ENCODE assay signal across 8 cellular contexts in genomic region chr3:69086133-69086722, GRCh38. TPM values are rescaled to one million over a fixed set of nuclear protein-coding genes. Genes with fewer than 3 reads are reported as not detected.
DNase-seq lines count a peak whose midpoint lies in the region; ATAC-seq and TF ChIP-seq lines count a peak whose summit lies in the region.

No MANE protein-coding gene starts in this region.

- H3K4me3 ChIP-seq in cardiac muscle cell (peak overlapping the region; percentile 97), trophoblast cell (ENCODE audit: low read depth, low read length) (no peak overlapping the region), transverse colon (peak overlapping the region; percentile 68 to 87 (median 85))

- H4K8ac ChIP-seq in trophoblast cell (ENCODE audit: low read depth, low read length): no peak overlapping the region

- H3K27ac ChIP-seq in cardiac muscle cell (peak overlapping the region; percentile 85), trophoblast cell (ENCODE audit: low read depth, low read length) (peak overlapping the region; percentile 62), transverse colon (peak overlapping the region; percentile 94 to 97 (median 96))

- H3K36me3 ChIP-seq in cardiac muscle cell (no peaks in the 10 kb centered on the region), trophoblast cell (ENCODE audit: control insufficient read depth in 1 of 2, insufficient read depth in 2 of 2, low read length in 2 of 2) (no peaks in the 10 kb centered on the region), transverse colon (no peaks in the 10 kb centered on the region)

- H3K4me1 Mint-ChIP-seq in CD14-positive monocyte: peaks cover 76% of the 10 kb centered on the region
- H3K4me1 Mint-ChIP-seq in activated naive CD8-positive, alpha-beta T cell treated with anti-CD3 and anti-CD28 coated beads for 36 hours: peaks cover 69% of the 10 kb centered on the region

- H3K27me3 Mint-ChIP-seq in CD14-positive monocyte (ENCODE audit: low read depth in 3 of 3): no peaks in the 10 kb centered on the region
- H3K27me3 Mint-ChIP-seq in activated naive CD8-positive, alpha-beta T cell treated with anti-CD3 and anti-CD28 coated beads for 36 hours: no peaks in the 10 kb centered on the region

- H3K36me3 Mint-ChIP-seq in CD14-positive monocyte: peaks cover 9 to 18% of the 10 kb centered on the region in 2 donors
- peaks cover 34% of the 10 kb centered on the region for H3K36me3 Mint-ChIP-seq in activated naive CD8-positive, alpha-beta T cell treated with anti-CD3 and anti-CD28 coated beads for 36 hours

- in situ Hi-C loops in transverse colon (cut with MboI; ENCODE audit: low pct_ligation_motif_present in 1 of 4, low pct_unique_long_range_greater_than_20kb in 1 of 4, low sequenced_read_pairs in 3 of 4): no loop called here

- H3K79me2 ChIP-seq in trophoblast cell (ENCODE audit: control insufficient read depth, insufficient read depth, low read length, poor library complexity): peaks cover 6% of the 10 kb centered on the region

- H3K23ac ChIP-seq in trophoblast cell (ENCODE audit: low read length): no peak overlapping the region

- peak overlapping the region; percentile 76 for H3K4me2 ChIP-seq in trophoblast cell (ENCODE audit: low read length)

- no peak overlapping the region for H3K9ac ChIP-seq in trophoblast cell (ENCODE audit: low read length)

- no peak overlapping the region for H2BK12ac ChIP-seq in trophoblast cell (ENCODE audit: low read length)

- no peak overlapping the region for H4K12ac ChIP-seq in trophoblast cell (ENCODE audit: low read depth, low read length)

- H2BK120ac ChIP-seq in trophoblast cell (ENCODE audit: insufficient read depth, low read length, poor library complexity): no peak overlapping the region

- H3K27me3 ChIP-seq in cardiac muscle cell: no peaks in the 10 kb centered on the region
- no peaks in the 10 kb centered on the region for H3K27me3 ChIP-seq in trophoblast cell (ENCODE audit: insufficient read depth, low read length)
- H3K27me3 ChIP-seq in transverse colon: no peaks in the 10 kb centered on the region

- no peak overlapping the region for H2BK5ac ChIP-seq in trophoblast cell (ENCODE audit: low read depth, low read length, poor library complexity)

- no CpG with 5 or more reads among the region's 5 CpGs for WGBS in trophoblast cell (ENCODE audit: extremely low coverage, insufficient coverage, insufficient read length)
- WGBS in transverse colon (ENCODE audit: low coverage in 1 of 2), 2 donors: 0% methylated on average over 1 to 5 of the region's 5 CpGs

- H3K4me3 Mint-ChIP-seq in CD14-positive monocyte: peak overlapping the region; percentile 91 to 96
- H3K4me3 Mint-ChIP-seq in activated naive CD8-positive, alpha-beta T cell treated with anti-CD3 and anti-CD28 coated beads for 36 hours: peak overlapping the region; percentile 97

- intact Hi-C loops in CD14-positive monocyte (cut with micrococcal nuclease): loop anchor here (5.0 to 10.0 kb wide), 2 partner anchors 34 to 1979 kb away; partner anchors contain the start of gene TMF1 (in 1 of the 2)
- intact Hi-C loops in transverse colon (cut with DNase I; ENCODE audit: low total_unique reads): no loop called here

- H2AFZ ChIP-seq in trophoblast cell (ENCODE audit: insufficient read depth, low read length, poor library complexity): no peak overlapping the region

- TF ChIP-seq CTCF in CD14-positive monocyte (IDR thresholded peaks at IDR 0.05): no peak
- no peak for TF ChIP-seq CTCF in cardiac muscle cell (IDR thresholded peaks at IDR 0.05; ENCODE audit: low read depth, low read length)
- TF ChIP-seq CTCF in transverse colon (IDR thresholded peaks at IDR 0.05): no peak

- ATAC-seq in GM21528 (IDR thresholded peaks at IDR 0.05; ENCODE audit: low FRiP score, unreplicated experiment): no peak

- H4K91ac ChIP-seq in trophoblast cell (ENCODE audit: low read depth, low read length): peak overlapping the region; percentile 38

- peaks cover 16% of the 10 kb centered on the region for H3K79me1 ChIP-seq in trophoblast cell (ENCODE audit: low read length)

- peak overlapping the region; percentile 20 for H3K14ac ChIP-seq in trophoblast cell (ENCODE audit: low read length)

- H3K4me1 ChIP-seq in cardiac muscle cell (ENCODE audit: low read depth) (peaks cover 58% of the 10 kb centered on the region), trophoblast cell (ENCODE audit: control insufficient read depth in 1 of 2, insufficient read depth in 2 of 2, low read length in 2 of 2) (peaks cover 12 to 31% of the 10 kb centered on the region in 2 experiments), transverse colon (peaks cover 50 to 83% (median 59%) of the 10 kb centered on the region in 4 donors)

- no peak overlapping the region for H2AK5ac ChIP-seq in trophoblast cell (ENCODE audit: low read length)

- TF ChIP-seq EP300 in transverse colon (IDR thresholded peaks at IDR 0.05; ENCODE audit: low read depth): no peak

- peak; percentile 65 for TF ChIP-seq POLR2A in transverse colon (IDR thresholded peaks at IDR 0.05)

- H3K4ac ChIP-seq in trophoblast cell (ENCODE audit: low read depth, low read length): peak overlapping the region; percentile 5

- peak overlapping the region; percentile 97 to 100 (median 99) for H3K27ac Mint-ChIP-seq in CD14-positive monocyte
- H3K27ac Mint-ChIP-seq in activated naive CD8-positive, alpha-beta T cell treated with anti-CD3 and anti-CD28 coated beads for 36 hours: peak overlapping the region; percentile 97

- no peak overlapping the region for H3K18ac ChIP-seq in trophoblast cell (ENCODE audit: low read length)

- no peaks in the 10 kb centered on the region for H3K9me3 ChIP-seq in cardiac muscle cell (ENCODE audit: low read depth)
- no peaks in the 10 kb centered on the region for H3K9me3 ChIP-seq in trophoblast cell (ENCODE audit: insufficient read depth, low read depth, low read length)
- H3K9me3 ChIP-seq in transverse colon: no peaks in the 10 kb centered on the region

- H3K9me3 Mint-ChIP-seq in CD14-positive monocyte: no peaks in the 10 kb centered on the region
- no peaks in the 10 kb centered on the region for H3K9me3 Mint-ChIP-seq in activated naive CD8-positive, alpha-beta T cell treated with anti-CD3 and anti-CD28 coated beads for 36 hours

- DNase-seq in CD14-positive monocyte (ENCODE audit: low spot score) (peak; percentile 77), KG1 (lab: John Stamatoyannopoulos, UW) (peak; percentile 63), SKM-1 (lab: John Stamatoyannopoulos, UW; ENCODE audit: unreplicated experiment) (peak; percentile 25), cardiac muscle cell (ENCODE audit: low read depth in 1 of 2, low spot score in 1 of 2) (peak; percentile 63 to 95), trophoblast cell (peak; percentile 98), transverse colon (peak; percentile 91)
- peak; percentile 81 for DNase-seq in activated naive CD8-positive, alpha-beta T cell treated with anti-CD3 and anti-CD28 coated beads for 36 hours

RNA-seq across cellular contexts. Expression of gene ARL6IP5, which starts 1.5 kb away (rescaled TPM):
- polyA plus RNA-seq in CD14-positive monocyte (100 to 1,000 TPM; 430 to 458 TPM), cardiac muscle cell (235 and 247 TPM in 2 replicates)
- 10 to 100 TPM; 67.6 to 69.0 TPM for total RNA-seq in activated naive CD8-positive, alpha-beta T cell treated with anti-CD3 and anti-CD28 coated beads for 36 hours
- total RNA-seq in cardiac muscle cell (83.2 and 174 TPM in 2 replicates), transverse colon (100 to 1,000 TPM in 2 of 4 donors, 10 to 100 TPM in 2; 22.7 to 130 (median 68.0) TPM)
- polyA plus RNA-seq in trophoblast cell (2013): 80.1 and 84.4 TPM in 2 replicates

RNA-seq across cellular contexts. Expression of gene UBA3, which starts 6.1 kb away (rescaled TPM):
- polyA plus RNA-seq in CD14-positive monocyte: 10 to 100 TPM; 77.1 to 88.5 TPM
- 10 to 100 TPM; 64.1 to 74.3 TPM for total RNA-seq in activated naive CD8-positive, alpha-beta T cell treated with anti-CD3 and anti-CD28 coated beads for 36 hours
- 73.7 and 97.0 TPM in 2 replicates for total RNA-seq in cardiac muscle cell
- polyA plus RNA-seq in cardiac muscle cell: 116 and 118 TPM in 2 replicates
- polyA plus RNA-seq in trophoblast cell (2013): 52.4 and 52.8 TPM in 2 replicates
- total RNA-seq in transverse colon: 10 to 100 TPM; 30.6 to 86.0 (median 47.2) TPM

RNA-seq across cellular contexts. Expression of gene TMF1, which starts 34.1 kb away (rescaled TPM):
- polyA plus RNA-seq in CD14-positive monocyte (10 to 100 TPM; 23.1 to 25.6 TPM), cardiac muscle cell (18.4 and 24.1 TPM in 2 replicates)
- total RNA-seq in activated naive CD8-positive, alpha-beta T cell treated with anti-CD3 and anti-CD28 coated beads for 36 hours: 10 to 100 TPM; 28.8 to 30.5 TPM
- total RNA-seq in cardiac muscle cell (16.1 and 21.6 TPM in 2 replicates), transverse colon (10 to 100 TPM; 15.5 to 53.2 (median 39.9) TPM)
- polyA plus RNA-seq in trophoblast cell (2013): 37.6 and 38.3 TPM in 2 replicates

RNA-seq across cellular contexts. Expression of gene LMOD3, which starts 36.2 kb away (rescaled TPM):
- not detected for polyA plus RNA-seq in CD14-positive monocyte
- not detected for total RNA-seq in activated naive CD8-positive, alpha-beta T cell treated with anti-CD3 and anti-CD28 coated beads for 36 hours
- 0.11 and 0.18 TPM in 2 replicates for total RNA-seq in cardiac muscle cell
- 0.22 and 0.61 TPM in 2 replicates for polyA plus RNA-seq in cardiac muscle cell
- polyA plus RNA-seq in trophoblast cell (2013): 0.01 TPM in 1 of 2 replicates, not detected in the other
- total RNA-seq in transverse colon: under 1 TPM in 1 of 4 donors, not detected in 3; 0.27 TPM

Comparison
In these comparisons a context has a peak if more than half of its experiments do, and no peak if none do; other contexts are left out.
1. DNase-seq: peak in every context shown above with its lines; median percentile 98 in trophoblast cell; 91 in transverse colon; 81 in activated naive CD8-positive, alpha-beta T cell treated with anti-CD3 and anti-CD28 coated beads for 36 hours; 79 in cardiac muscle cell; 77 in CD14-positive monocyte; 63 in KG1; 25 in SKM-1.